ENCODE assay signal across 9 cellular contexts in genomic region chr17:42547698-42548069, GRCh38. TPM values are rescaled to one million over a fixed set of nuclear protein-coding genes. Genes with fewer than 3 reads are reported as not detected.
DNase-seq lines count a peak whose midpoint lies in the region; ATAC-seq and TF ChIP-seq lines count a peak whose summit lies in the region.
"Had no signal": no experiment of that assay in that cellular context is flagged by ENCODE, and none has a peak within 500 bp of the region (broad histone marks: within the 10 kb centered on the region; RNA-seq: fewer than 3 reads in every experiment).

No MANE protein-coding gene starts in this region.

- peak overlapping the region; percentile 83 for H2BK120ac ChIP-seq in neuronal stem cell (ENCODE audit: low read depth, low read length)

- WGBS in neuronal stem cell (ENCODE audit: extremely low coverage in 2 of 2, insufficient read length in 2 of 2, insufficient replicate concordance in 1 of 2), 2 donors: no CpG with 5 or more reads among the region's 14 CpGs

- H4K8ac ChIP-seq in neuronal stem cell (ENCODE audit: low read depth, low read length): no peak overlapping the region

- TF ChIP-seq CTCF in Peyer's patch (IDR thresholded peaks at IDR 0.05) (no peak), left ventricle myocardium inferior (IDR thresholded peaks at IDR 0.05; ENCODE audit: borderline replicate concordance) (no peak), vagina (IDR thresholded peaks at IDR 0.05) (no peak)

- H2BK15ac ChIP-seq in neuronal stem cell (ENCODE audit: low read length): peak overlapping the region; percentile 89

- no peaks in the 10 kb centered on the region for H3K27me3 ChIP-seq in H7 (ENCODE audit: control insufficient read depth, insufficient read depth, low read length)
- no peaks in the 10 kb centered on the region for H3K27me3 ChIP-seq in Peyer's patch
- H3K27me3 ChIP-seq in left ventricle myocardium inferior (ENCODE audit: low read depth): no peaks in the 10 kb centered on the region
- no peaks in the 10 kb centered on the region for H3K27me3 ChIP-seq in neuronal stem cell (ENCODE audit: control insufficient read depth in 3 of 3, insufficient read depth in 3 of 3, low read depth in 1 of 3, low read length in 3 of 3)
- no peaks in the 10 kb centered on the region for H3K27me3 ChIP-seq in vagina

- no peaks in the 10 kb centered on the region for H3K9me3 ChIP-seq in Peyer's patch
- H3K9me3 ChIP-seq in left ventricle myocardium inferior (replicated peaks): no peaks in the 10 kb centered on the region
- H3K9me3 ChIP-seq in neuronal stem cell (replicated peaks in 1 of 2; ENCODE audit: control insufficient read depth in 2 of 2, insufficient read depth in 1 of 2, low read depth in 1 of 2, low read length in 2 of 2): no peaks in the 10 kb centered on the region
- no peaks in the 10 kb centered on the region for H3K9me3 ChIP-seq in vagina
- H3K9me3 ChIP-seq: SK-N-SH had no signal

- H3K4me3 ChIP-seq in H7 (ENCODE audit: insufficient read depth, low read depth, low read length) (peak overlapping the region; percentile 50; the same call in 1 of the 2 replicates), Peyer's patch (peak overlapping the region in 3 of 4 donors; percentile 49 to 59 (median 52)), left ventricle myocardium inferior (peak overlapping the region; percentile 52), neuronal stem cell (ENCODE audit: low read length in 2 of 2) (no peak overlapping the region), vagina (no peak overlapping the region)

- peak overlapping the region; percentile 73 for H3K4me2 ChIP-seq in neuronal stem cell (ENCODE audit: insufficient read depth, low read length, poor library complexity, severe bottlenecking)
- H3K4me2 ChIP-seq: SK-N-SH had no signal

- no peak overlapping the region for H3K9ac ChIP-seq in neuronal stem cell (ENCODE audit: low read depth, low read length, poor library complexity)
- H3K9ac ChIP-seq: SK-N-SH had no signal

- no peak overlapping the region for H2AFZ ChIP-seq in neuronal stem cell (ENCODE audit: low read length)

- H3K36me3 ChIP-seq in H7 (replicated peaks; ENCODE audit: control insufficient read depth, insufficient read depth, low read length) (no peaks in the 10 kb centered on the region), Peyer's patch (peaks cover 0 to 14% (median 0%) of the 10 kb centered on the region in 3 donors), left ventricle myocardium inferior (peaks cover 18% of the 10 kb centered on the region), neuronal stem cell (replicated peaks in 1 of 2; ENCODE audit: control insufficient read depth in 2 of 2, insufficient read depth in 2 of 2, low read length in 2 of 2) (peaks cover 10 to 24% of the 10 kb centered on the region in 2 donors), vagina (peaks cover 0 to 7% of the 10 kb centered on the region in 2 donors)

- H3K4me1 ChIP-seq in Peyer's patch (peaks cover 0 to 14% (median 0%) of the 10 kb centered on the region in 4 donors), left ventricle myocardium inferior (peaks cover 25% of the 10 kb centered on the region), neuronal stem cell (ENCODE audit: control insufficient read depth in 2 of 2, insufficient read depth in 1 of 2, low read depth in 1 of 2, low read length in 2 of 2) (peaks cover 0 to 5% of the 10 kb centered on the region in 2 donors), vagina (peaks cover 9% of the 10 kb centered on the region)

- H3K4ac ChIP-seq in neuronal stem cell (ENCODE audit: low read length): no peak overlapping the region

- peak overlapping the region; percentile 73 for H2BK12ac ChIP-seq in neuronal stem cell (ENCODE audit: low read length)

- H3K23ac ChIP-seq in neuronal stem cell (ENCODE audit: low read depth, low read length, poor library complexity): peak overlapping the region; percentile 98

- peak overlapping the region; percentile 83 for H3K18ac ChIP-seq in neuronal stem cell (ENCODE audit: low read length)

- peaks cover 1% of the 10 kb centered on the region for H3K79me1 ChIP-seq in neuronal stem cell (ENCODE audit: low read depth, low read length)

- no peak overlapping the region for H2BK5ac ChIP-seq in neuronal stem cell (ENCODE audit: low read length)

- DNase-seq in H7 (no peak), Peyer's patch (no peak), left ventricle myocardium inferior (peak; percentile 58), neuronal stem cell (ENCODE audit: low spot score) (no peak), vagina (ENCODE audit: extremely low spot score in 2 of 2) (no peak), CD1c-positive myeloid dendritic cell (ENCODE audit: extremely low spot score) (no peak), NCI-H2029 treated with DMSO at 0.1 percent for 48 hours (lab: John Stamatoyannopoulos, UW) (no peak)

- TF ChIP-seq POLR2A in Peyer's patch (IDR thresholded peaks at IDR 0.05): no peak
- no peak for TF ChIP-seq POLR2A in vagina (IDR thresholded peaks at IDR 0.05)

- H3K27ac ChIP-seq in Peyer's patch (no peak overlapping the region), left ventricle myocardium inferior (replicated peaks) (peak overlapping the region; percentile 65), neuronal stem cell (replicated peaks; ENCODE audit: low read length) (no peak overlapping the region), vagina (no peak overlapping the region)

- ATAC-seq in HG03439 (IDR thresholded peaks at IDR 0.05; ENCODE audit: unreplicated experiment): no peak

- peak overlapping the region; percentile 96 for H2AK5ac ChIP-seq in neuronal stem cell (ENCODE audit: low read depth, low read length)

- intact Hi-C loops in left ventricle myocardium inferior (cut with micrococcal nuclease) (no loop called here), vagina (cut with DNase I) (no loop called here)

- no peak overlapping the region for H4K91ac ChIP-seq in neuronal stem cell (ENCODE audit: low read depth, low read length, poor library complexity)

- no peak overlapping the region for H3K14ac ChIP-seq in neuronal stem cell (ENCODE audit: low read length)

RNA-seq across cellular contexts. Expression of gene HSD17B1, which starts 5.0 kb away (rescaled TPM):
- 1.1 and 2.9 TPM in 2 replicates for total RNA-seq in H7 (2014; rRNA removed; shearing (Covaris generic))
- total RNA-seq in Peyer's patch: 1 to 10 TPM in 2 of 4 donors, under 1 TPM in 1, not detected in 1; 0.94 to 3.9 (median 1.7) TPM
- 0.99 TPM for total RNA-seq in left ventricle myocardium inferior
- 1.6 TPM for polyA plus RNA-seq in neuronal stem cell (2013, experiment 1 of 2)
- polyA plus RNA-seq in neuronal stem cell (2013, experiment 2 of 2): 1.8 TPM
- 2.0 TPM for total RNA-seq in vagina

RNA-seq across cellular contexts. Expression of gene NAGLU, which starts 11.6 kb away (rescaled TPM):
- 36.9 and 43.9 TPM in 2 replicates for total RNA-seq in H7 (2014; rRNA removed; shearing (Covaris generic))
- 10 to 100 TPM; 12.4 to 79.2 (median 62.7) TPM for total RNA-seq in Peyer's patch
- 7.7 TPM for total RNA-seq in left ventricle myocardium inferior
- polyA plus RNA-seq in neuronal stem cell (2013, experiment 1 of 2): 6.6 TPM
- 6.4 TPM for polyA plus RNA-seq in neuronal stem cell (2013, experiment 2 of 2)
- 24.6 TPM for total RNA-seq in vagina

RNA-seq across cellular contexts. Expression of gene COASY, which starts 14.3 kb away (rescaled TPM):
- total RNA-seq in H7 (2014; rRNA removed; shearing (Covaris generic)): 56.1 and 59.2 TPM in 2 replicates
- total RNA-seq in Peyer's patch (10 to 100 TPM; 42.1 to 95.4 (median 80.2) TPM), left ventricle myocardium inferior (48.8 TPM), vagina (24.8 TPM)
- polyA plus RNA-seq in neuronal stem cell (2013, experiment 1 of 2): 74.9 TPM
- 76.5 TPM for polyA plus RNA-seq in neuronal stem cell (2013, experiment 2 of 2)

RNA-seq across cellular contexts. Expression of gene MLX, which starts 19.2 kb away (rescaled TPM):
- total RNA-seq in H7 (2014; rRNA removed; shearing (Covaris generic)): 29.4 and 35.0 TPM in 2 replicates
- total RNA-seq in Peyer's patch (100 to 1,000 TPM in 3 of 4 donors, 10 to 100 TPM in 1; 65.2 to 180 (median 133) TPM), left ventricle myocardium inferior (79.7 TPM), vagina (33.9 TPM)
- polyA plus RNA-seq in neuronal stem cell (2013, experiment 1 of 2): 25.1 TPM
- polyA plus RNA-seq in neuronal stem cell (2013, experiment 2 of 2): 25.5 TPM

RNA-seq across cellular contexts. Expression of gene PSMC3IP, which starts 29.8 kb away (rescaled TPM):
- 14.7 and 17.0 TPM in 2 replicates for total RNA-seq in H7 (2014; rRNA removed; shearing (Covaris generic))
- total RNA-seq in Peyer's patch: 1 to 10 TPM in 2 of 4 donors, not detected in 2; 1.2 to 1.5 TPM
- total RNA-seq in left ventricle myocardium inferior: 2.5 TPM
- polyA plus RNA-seq in neuronal stem cell (2013, experiment 1 of 2): 27.2 TPM
- polyA plus RNA-seq in neuronal stem cell (2013, experiment 2 of 2): 27.4 TPM
- total RNA-seq in vagina: 0.98 TPM

Comparison
In these comparisons a context has a peak if more than half of its experiments do, and no peak if none do; other contexts are left out.
1. H3K4me3 ChIP-seq: peak in H7 (single experiment), Peyer's patch (3 of 4) and left ventricle myocardium inferior (single experiment); none in neuronal stem cell (0 of 2) and vagina (0 of 2).